Comparison of ENCODE assay signal across 13 cellular contexts in the genomic region with DNA sequence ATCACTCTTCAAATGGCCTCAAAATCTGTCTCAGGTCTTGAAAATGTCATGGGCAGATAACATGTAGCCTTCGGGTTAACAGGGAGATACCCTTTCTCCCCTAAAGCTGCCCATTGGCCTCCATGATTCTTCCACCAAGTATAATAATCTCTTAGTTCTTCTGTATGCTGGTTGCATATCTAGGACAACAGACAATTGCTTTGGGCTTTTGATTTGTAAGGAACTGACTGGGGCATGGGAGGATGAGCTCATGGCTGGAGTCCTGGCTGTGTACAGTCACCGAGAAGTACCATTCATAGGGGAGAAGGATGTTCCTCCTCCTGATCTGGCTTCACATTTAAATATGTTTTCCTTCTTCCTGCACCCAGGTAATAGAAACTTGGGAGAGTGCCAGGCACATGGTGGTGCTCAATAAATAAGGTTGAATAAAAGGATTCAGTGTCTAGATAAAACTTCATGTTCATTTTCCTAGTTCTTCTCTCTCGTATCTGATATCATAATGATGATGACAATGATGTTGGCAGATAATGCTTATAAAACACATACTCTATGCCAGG. TPM values are rescaled to one million over a fixed set of nuclear protein-coding genes. Genes with fewer than 3 reads are reported as not detected.
DNase-seq lines count a peak whose midpoint lies in the region; ATAC-seq and TF ChIP-seq lines count a peak whose summit lies in the region.
"Had no signal": no experiment of that assay in that cellular context is flagged by ENCODE, and none has a peak within 500 bp of the region (broad histone marks: within the 10 kb centered on the region; RNA-seq: fewer than 3 reads in every experiment).

No MANE protein-coding gene starts in this region.

- H2BK20ac ChIP-seq in H9 (ENCODE audit: low read depth, low read length, poor library complexity, severe bottlenecking), result no peak overlapping the region

- H3K4ac ChIP-seq in H9 (ENCODE audit: low read depth, low read length), result no peak overlapping the region

- no peaks in the 10 kb centered on the region for H3K9me2 ChIP-seq in GM23248 (ENCODE audit: insufficient read depth)

- WGBS in GM23248 (ENCODE audit: low coverage in 1 of 2, low lambda C conversion rate in 2 of 2, missing lambda C conversion rate in 2 of 2), 2 experiments, result 77 to 80% methylated on average over 3 of the region's 3 CpGs
- WGBS in H9 (ENCODE audit: extremely low coverage, insufficient read length, low lambda C conversion rate), result no CpG with 5 or more reads among the region's 3 CpGs

- H2BK5ac ChIP-seq in H9 (ENCODE audit: insufficient read length, low read length), result no peak overlapping the region

- H2AK5ac ChIP-seq in H9 (ENCODE audit: insufficient read length, low read length), result no peak overlapping the region

- H3K79me1 ChIP-seq in H9 (ENCODE audit: insufficient read depth, low read depth, low read length, poor library complexity, severe bottlenecking), result no peaks in the 10 kb centered on the region

- no peaks in the 10 kb centered on the region; a peak in 2 of 7 replicates for H3K36me3 Mint-ChIP-seq in H9 (ENCODE audit: insufficient read depth in 1 of 3, low read depth in 3 of 3)

- H3K27me3 Mint-ChIP-seq in H9 (ENCODE audit: low read depth), result peaks cover 36% of the 10 kb centered on the region

- in situ Hi-C loops in GM23248 (cut with MboI), result no loop called here

- H3F3A ChIP-seq in GM23248 (ENCODE audit: insufficient read depth), result peaks cover 18% of the 10 kb centered on the region; the same call in 1 of the 2 replicates

- H3T11ph ChIP-seq in H9 (ENCODE audit: low read length), result no peak overlapping the region

- no peaks in the 10 kb centered on the region for H3K9me3 ChIP-seq in BLaER1 treated with 17β-estradiol and CSF1 and Interleukin-3, amounts not matched to agents 10 nM and 100 nM (replicated peaks in 1 of 11)
- H3K9me3 ChIP-seq in GM23248 (ENCODE audit: low read depth) (no peaks in the 10 kb centered on the region), H9 (ENCODE audit: control insufficient read depth, low read depth, low read length) (no peaks in the 10 kb centered on the region)

- DNase-seq in GM23248 (peak; percentile 48), middle frontal gyrus (ENCODE audit: extremely low spot score, low spot score) (peak; percentile 47), GM20000 (ENCODE audit: low spot score) (no peak), H9 (no peak)
- DNase-seq: DND-41; NCI-H1694; SHP77 treated with DMSO at 0.1 percent for 48 hours; stimulated activated CD4-positive, alpha-beta T cell treated with anti-CD3 and anti-CD28 coated beads, Interleukin-4, amount 100 ng/mL, for 24 hours had no signal

- 0 out of 5 replicates have a peak overlapping the region, but pooled peaks of 1 of the 2 experiments have one; percentile 40 for H3K4me3 Mint-ChIP-seq in H9

- no peak overlapping the region for H2AFZ ChIP-seq in GM23248
- no peak overlapping the region for H2AFZ ChIP-seq in H9 (ENCODE audit: low read length)
- H2AFZ ChIP-seq: hepatocyte had no signal

- peaks cover 5% of the 10 kb centered on the region for H3K23me2 ChIP-seq in H9 (ENCODE audit: insufficient read length, low read depth, low read length, poor library complexity, severe bottlenecking)

- no peak overlapping the region for H4K91ac ChIP-seq in H9 (ENCODE audit: insufficient read length, low read depth, low read length)

- no peaks in the 10 kb centered on the region for H3K9me3 Mint-ChIP-seq in H9

- H4K8ac ChIP-seq in H9 (replicated peaks; ENCODE audit: insufficient read length, low read depth, low read length), result no peak overlapping the region

- H3K9ac ChIP-seq in BLaER1 treated with 17β-estradiol and CSF1 and Interleukin-3, amounts not matched to agents 10 nM and 100 nM, result peak overlapping the region in 5 of 11 experiments; percentile 90 to 97 (median 93); a peak in 6 of 22 replicates
- H3K9ac ChIP-seq in GM23248, result no peak overlapping the region
- no peak overlapping the region for H3K9ac ChIP-seq in H9 (ENCODE audit: extremely low read depth, insufficient read length, low read length)

- H2BK12ac ChIP-seq in H9 (ENCODE audit: insufficient read length, low read depth, low read length), result no peak overlapping the region

- no peak overlapping the region for H3K14ac ChIP-seq in H9 (ENCODE audit: insufficient read depth, low read length)

- H4K5ac ChIP-seq in H9 (ENCODE audit: insufficient read length, low read depth, low read length), result no peak overlapping the region

- no peak overlapping the region for H3K56ac ChIP-seq in H9 (ENCODE audit: insufficient read length, low read depth, low read length)

- no peak overlapping the region for H2BK120ac ChIP-seq in H9 (ENCODE audit: low read depth, low read length, poor library complexity, severe bottlenecking)

- no peak overlapping the region for H3K27ac Mint-ChIP-seq in H9

- H3K27me3 ChIP-seq in BLaER1 treated with 17β-estradiol and CSF1 and Interleukin-3, amounts not matched to agents 10 nM and 100 nM, result peaks cover 0 to 13% (median 0%) of the 10 kb centered on the region in 11 experiments; a peak in 1 of 22 replicates
- H3K27me3 ChIP-seq in GM23248 (replicated peaks; ENCODE audit: insufficient read depth) (no peaks in the 10 kb centered on the region), H9 (ENCODE audit: insufficient read depth, low read length) (no peaks in the 10 kb centered on the region; the same call in 1 of the 2 replicates)
- H3K27me3 ChIP-seq: hepatocyte had no signal

- TF ChIP-seq CTCF in GM20000 (IDR thresholded peaks at IDR 0.05; ENCODE audit: extremely low read depth, missing control alignments) (no peak), H9 (conservative IDR thresholded peaks at IDR 0.05) (no peak)

- H4K20me1 ChIP-seq in BLaER1 treated with 17β-estradiol and CSF1 and Interleukin-3, amounts not matched to agents 10 nM and 100 nM, result peaks cover 0 to 13% (median 0%) of the 10 kb centered on the region in 11 experiments; a peak in 4 of 22 replicates
- H4K20me1 ChIP-seq in GM23248 (ENCODE audit: insufficient read depth), result no peaks in the 10 kb centered on the region
- H4K20me1 ChIP-seq in H9 (ENCODE audit: control insufficient read depth, insufficient read depth, insufficient read length), result no peaks in the 10 kb centered on the region

- peak overlapping the region in 5 of 10 experiments; percentile 57 to 79 (median 68); a peak in 6 of 20 replicates for H3K4me3 ChIP-seq in BLaER1 treated with 17β-estradiol and CSF1 and Interleukin-3, amounts not matched to agents 10 nM and 100 nM
- H3K4me3 ChIP-seq in GM23248, result no peak overlapping the region
- H3K4me3 ChIP-seq: hepatocyte had no signal

- no peaks in the 10 kb centered on the region; the same call in 1 of the 2 replicates for H3K79me2 ChIP-seq in GM23248 (ENCODE audit: insufficient read depth)
- H3K79me2 ChIP-seq in H9 (ENCODE audit: insufficient read depth, low read length), result no peaks in the 10 kb centered on the region

- H2BK15ac ChIP-seq in H9 (ENCODE audit: low read depth, low read length), result no peak overlapping the region

- H3K4me1 Mint-ChIP-seq in H9, result peaks cover 18 to 34% of the 10 kb centered on the region in 2 experiments

- H3K36me3 ChIP-seq in BLaER1 treated with 17β-estradiol and CSF1 and Interleukin-3, amounts not matched to agents 10 nM and 100 nM, result peaks cover 0 to 11% (median 0%) of the 10 kb centered on the region in 11 experiments; a peak in 3 of 22 replicates
- no peaks in the 10 kb centered on the region for H3K36me3 ChIP-seq in GM23248 (ENCODE audit: low read depth)

- ATAC-seq in GM18520 (IDR thresholded peaks at IDR 0.05; ENCODE audit: unreplicated experiment) (no peak), HG02852 (IDR thresholded peaks at IDR 0.05; ENCODE audit: unreplicated experiment) (no peak)

- H3K4me1 ChIP-seq in BLaER1 treated with 17β-estradiol and CSF1 and Interleukin-3, amounts not matched to agents 10 nM and 100 nM, result peaks cover 62 to 76% (median 69%) of the 10 kb centered on the region in 10 experiments
- H3K4me1 ChIP-seq in GM23248 (ENCODE audit: insufficient read depth), result peaks cover 19% of the 10 kb centered on the region
- peaks cover 9% of the 10 kb centered on the region; the same call in 1 of the 2 replicates for H3K4me1 ChIP-seq in H9 (ENCODE audit: insufficient read depth, low read length)

- no peak overlapping the region for H3K23ac ChIP-seq in H9 (ENCODE audit: insufficient read length, low read depth, low read length)

- peak overlapping the region; percentile 88 to 98 (median 93); a peak in 19 of 22 replicates for H3K27ac ChIP-seq in BLaER1 treated with 17β-estradiol and CSF1 and Interleukin-3, amounts not matched to agents 10 nM and 100 nM
- H3K27ac ChIP-seq in GM23248 (no peak overlapping the region), angular gyrus (ENCODE audit: low read depth, low read length) (peak overlapping the region; percentile 94), H9 (ENCODE audit: insufficient read length, low read depth, low read length) (no peak overlapping the region)
- H3K27ac ChIP-seq: hepatocyte had no signal

- H3K18ac ChIP-seq in H9 (ENCODE audit: insufficient read length, low read depth, low read length), result no peak overlapping the region

- peak overlapping the region; percentile 84 to 100 (median 98) for H3K4me2 ChIP-seq in BLaER1 treated with 17β-estradiol and CSF1 and Interleukin-3, amounts not matched to agents 10 nM and 100 nM
- H3K4me2 ChIP-seq in GM23248 (ENCODE audit: unreplicated experiment), result no peak overlapping the region
- no peak overlapping the region for H3K4me2 ChIP-seq in H9 (ENCODE audit: insufficient read depth, insufficient read length, low read length)
- H3K4me2 ChIP-seq: hepatocyte had no signal

RNA-seq across cellular contexts. Expression of gene AMPD3, which starts 2.8 kb away (rescaled TPM):
- 4.9 and 6.4 TPM in 2 replicates for total RNA-seq in GM23248 (2014; rRNA removed; shearing (Covaris generic))
- 3.3 and 3.6 TPM in 2 replicates for polyA plus RNA-seq in GM23248 (2016; fragmentation: Nextera tagmentation; extraction: Ambion mirVana)
- 4.6 and 5.9 TPM in 2 replicates for total RNA-seq in H9 (2021)

Comparison
In these comparisons a context has a peak if more than half of its experiments do, and no peak if none do; other contexts are left out.
1. H3K27ac ChIP-seq: peak in BLaER1 treated with 17β-estradiol and CSF1 and Interleukin-3, amounts not matched to agents 10 nM and 100 nM (11 of 11) and angular gyrus (single experiment); none in GM23248 (single experiment) and H9 (single experiment).
2. H3K4me2 ChIP-seq: peak in BLaER1 treated with 17β-estradiol and CSF1 and Interleukin-3, amounts not matched to agents 10 nM and 100 nM (11 of 11); none in GM23248 (single experiment) and H9 (single experiment).
3. DNase-seq: peak in GM23248 (single experiment) and middle frontal gyrus (single experiment); none in GM20000 (single experiment) and H9 (single experiment).